In genomic region chr5:140113180-140113698, GRCh38 we compare ENCODE assay signal across 8 cellular contexts. TPM values are rescaled to one million over a fixed set of nuclear protein-coding genes. Genes with fewer than 3 reads are reported as not detected.
DNase-seq lines count a peak whose midpoint lies in the region; ATAC-seq and TF ChIP-seq lines count a peak whose summit lies in the region.

No MANE protein-coding gene starts in this region.

- WGBS in prostate gland: 2% methylated on average over 14 of the region's 28 CpGs

- no peaks in the 10 kb centered on the region for H3K27me3 Mint-ChIP-seq in activated naive CD4-positive, alpha-beta T cell treated with anti-CD3 and anti-CD28 coated beads for 36 hours (ENCODE audit: low read depth)

- no peaks in the 10 kb centered on the region for H3K36me3 Mint-ChIP-seq in activated naive CD4-positive, alpha-beta T cell treated with anti-CD3 and anti-CD28 coated beads for 36 hours (ENCODE audit: low read depth)

- CTCF ChIA-PET in activated naive CD4-positive, alpha-beta T cell treated with anti-CD3 and anti-CD28 coated beads for 36 hours (lab: Charles Lee): interaction anchor here (0.6 to 2.6 kb wide), 5 partner anchors 8 to 160 kb away, joined by 3 to 11 read pairs (median 7); no protein-coding TSS in a partner anchor

- no peak for TF ChIP-seq POLR2A in prostate gland (IDR thresholded peaks at IDR 0.05)

- peak overlapping the region; percentile 91 for H3K4me3 Mint-ChIP-seq in activated naive CD4-positive, alpha-beta T cell treated with anti-CD3 and anti-CD28 coated beads for 36 hours

- H3K36me3 ChIP-seq in prostate gland: no peaks in the 10 kb centered on the region

- peak; percentile 15 for ATAC-seq in Right ventricle myocardium superior (ENCODE audit: poor library complexity)
- ATAC-seq in omental fat pad (ENCODE audit: low FRiP score): no peak
- ATAC-seq in GM19351 (IDR thresholded peaks at IDR 0.05; ENCODE audit: unreplicated experiment): no peak

- no peaks in the 10 kb centered on the region for H3K9me3 Mint-ChIP-seq in activated naive CD4-positive, alpha-beta T cell treated with anti-CD3 and anti-CD28 coated beads for 36 hours

- no peaks in the 10 kb centered on the region for H3K9me3 ChIP-seq in prostate gland

- peak overlapping the region; percentile 76 for H3K4me3 ChIP-seq in Jurkat, Clone E6-1 (ENCODE audit: low read length)
- peak overlapping the region; percentile 61 to 67 for H3K4me3 ChIP-seq in prostate gland

- DNase-seq in ELR (ENCODE audit: low read depth): peak; percentile 51
- DNase-seq in Jurkat, Clone E6-1 (ENCODE audit: low read depth, low spot score): no peak
- DNase-seq in activated naive CD4-positive, alpha-beta T cell treated with anti-CD3 and anti-CD28 coated beads for 36 hours: peak; percentile 38
- DNase-seq in Right ventricle myocardium superior: no peak
- no peak for DNase-seq in prostate gland (ENCODE audit: low spot score)
- no peak for DNase-seq in omental fat pad (ENCODE audit: low spot score)
- DNase-seq in NCI-H510A treated with DMSO at 0.1 percent for 48 hours (lab: John Stamatoyannopoulos, UW): no peak

- intact Hi-C loops in activated naive CD4-positive, alpha-beta T cell treated with anti-CD3 and anti-CD28 coated beads for 36 hours (cut with micrococcal nuclease): loop anchor here (5.0 to 10.0 kb wide), 2 partner anchors 449 to 1502 kb away; partner anchors contain the start of genes APBB3, DIAPH1 and SLC35A4
- intact Hi-C loops in Right ventricle myocardium superior (cut with DNase I) (no loop called here), prostate gland (cut with DNase I) (loop anchor here (5.0 kb wide), 1 partner anchor 34 kb away; no protein-coding TSS in a partner anchor)

- peaks cover 61% of the 10 kb centered on the region for H3K4me1 Mint-ChIP-seq in activated naive CD4-positive, alpha-beta T cell treated with anti-CD3 and anti-CD28 coated beads for 36 hours (ENCODE audit: low read depth)

- H3K4me1 ChIP-seq in prostate gland (replicated peaks): peaks cover 19% of the 10 kb centered on the region

- no peak for TF ChIP-seq CTCF in prostate gland (IDR thresholded peaks at IDR 0.05)
- TF ChIP-seq CTCF in omental fat pad (IDR thresholded peaks at IDR 0.05): no peak

- no peaks in the 10 kb centered on the region for H3K27me3 ChIP-seq in prostate gland (replicated peaks; ENCODE audit: insufficient read depth)

- peak overlapping the region; percentile 87 to 94 for H3K27ac ChIP-seq in prostate gland

- H3K27ac Mint-ChIP-seq in activated naive CD4-positive, alpha-beta T cell treated with anti-CD3 and anti-CD28 coated beads for 36 hours: peak overlapping the region; percentile 90

RNA-seq across cellular contexts. Expression of gene PURA, which starts 0.7 kb away (rescaled TPM):
- polyA plus RNA-seq in Jurkat, Clone E6-1 (2012; ENCODE audit: insufficient read depth, insufficient read length): 9.3 TPM
- total RNA-seq in activated naive CD4-positive, alpha-beta T cell treated with anti-CD3 and anti-CD28 coated beads for 36 hours: 10 to 100 TPM in 1 of 2 experiments, 1 to 10 TPM in 1; 9.0 to 10.3 TPM
- 22.2 TPM for total RNA-seq in Right ventricle myocardium superior
- 10 to 100 TPM; 24.2 to 27.2 TPM for total RNA-seq in prostate gland
- total RNA-seq in omental fat pad: 10 to 100 TPM; 16.9 to 31.8 (median 24.3) TPM

RNA-seq across cellular contexts. Expression of gene IGIP, which starts 12.5 kb away (rescaled TPM):
- 2.9 TPM for polyA plus RNA-seq in Jurkat, Clone E6-1 (2012; ENCODE audit: insufficient read depth, insufficient read length)
- total RNA-seq in activated naive CD4-positive, alpha-beta T cell treated with anti-CD3 and anti-CD28 coated beads for 36 hours: 1 to 10 TPM; 1.4 to 1.6 TPM
- total RNA-seq in Right ventricle myocardium superior (10.4 TPM), prostate gland (10 to 100 TPM; 10.5 to 13.8 TPM), omental fat pad (10 to 100 TPM in 3 of 4 donors, 1 to 10 TPM in 1; 8.4 to 21.3 (median 16.8) TPM)

Comparison
In these comparisons a context has a peak if more than half of its experiments do, and no peak if none do; other contexts are left out.
1. DNase-seq: peak in ELR (single experiment) and activated naive CD4-positive, alpha-beta T cell treated with anti-CD3 and anti-CD28 coated beads for 36 hours (single experiment); none in Jurkat, Clone E6-1 (single experiment), Right ventricle myocardium superior (single experiment), prostate gland (single experiment), omental fat pad (single experiment) and NCI-H510A treated with DMSO at 0.1 percent for 48 hours (single experiment).